In genomic region chrX:153687121-153688039, GRCh38 we compare ENCODE assay signal across 8 cellular contexts. TPM values are rescaled to one million over a fixed set of nuclear protein-coding genes. Genes with fewer than 3 reads are reported as not detected.
DNase-seq lines count a peak whose midpoint lies in the region; ATAC-seq and TF ChIP-seq lines count a peak whose summit lies in the region.

Gene SLC6A8 (plus strand): TSS chrX:153687926. CDS start chrX:153688575, 649 bp downstream.

- TF ChIP-seq CTCF in GM12865 (IDR thresholded peaks at IDR 0.05; ENCODE audit: insufficient read depth, low read depth, low read length, missing control alignments) (peak; percentile 35), fibroblast of the aortic adventitia (IDR thresholded peaks at IDR 0.05; ENCODE audit: insufficient read depth, low read length) (peak; percentile 26), neural cell (IDR thresholded peaks at IDR 0.05; ENCODE audit: poor library complexity, severe bottlenecking) (peak; percentile 37)

- no peaks in the 10 kb centered on the region for H3K9me3 ChIP-seq in neural cell (ENCODE audit: low read length)

- H3K9ac ChIP-seq in neural cell (ENCODE audit: low read length): peak within 1 kb of the TSS; percentile 85

- peaks cover 4% of the 10 kb centered on the region for H4K20me1 ChIP-seq in neural cell (ENCODE audit: insufficient read depth)

- H3F3A ChIP-seq in neural cell (ENCODE audit: insufficient read depth, low read length, poor library complexity, severe bottlenecking): no peaks in the 10 kb centered on the region

- H2AFZ ChIP-seq in neural cell (ENCODE audit: low read depth, low read length): no peak within 1 kb of the TSS

- no peak within 1 kb of the TSS; the same call in 1 of the 2 replicates for H3K4me3 ChIP-seq in GM12865 (ENCODE audit: low read depth, low read length)
- peak within 1 kb of the TSS; percentile 62 for H3K4me3 ChIP-seq in fibroblast of the aortic adventitia (ENCODE audit: low read depth, low read length)
- peak within 1 kb of the TSS; percentile 67 for H3K4me3 ChIP-seq in neural cell (ENCODE audit: low read length)

- H3K27ac ChIP-seq in neural cell (ENCODE audit: low read length): peak within 1 kb of the TSS; percentile 83

- H3K36me3 ChIP-seq in neural cell (ENCODE audit: insufficient read depth, low read length): no peaks in the 10 kb centered on the region

- no peak for TF ChIP-seq EP300 in neural cell (conservative IDR thresholded peaks at IDR 0.05; ENCODE audit: poor library complexity, severe bottlenecking)

- ATAC-seq in GM21515 (IDR thresholded peaks at IDR 0.05; ENCODE audit: unreplicated experiment): no peak

- H3K9me2 ChIP-seq in neural cell (ENCODE audit: insufficient read depth, low read length): no peaks in the 10 kb centered on the region

- H3K27me3 ChIP-seq in neural cell (ENCODE audit: insufficient read depth, low read depth, low read length): no peaks in the 10 kb centered on the region

- DNase-seq in A172 (ENCODE audit: low spot score) (peak; percentile 43), GM12865 (ENCODE audit: low read depth) (peak; percentile 40), NCI-H446 (lab: John Stamatoyannopoulos, UW) (peak; percentile 6 to 76), fibroblast of the aortic adventitia (ENCODE audit: low read depth) (peak; percentile 52), ureter (ENCODE audit: low spot score) (peak; percentile 73)
- DNase-seq in activated T-cell treated with anti-CD3 and anti-CD28 coated beads, Interleukin-2, amount 50 U/mL, for 48 hours: peak; percentile 39 to 52

- H3K4me2 ChIP-seq in neural cell (ENCODE audit: low read length): no peak within 1 kb of the TSS

- no peak for TF ChIP-seq RAD21 in neural cell (conservative IDR thresholded peaks at IDR 0.05)

- peaks cover 9% of the 10 kb centered on the region for H3K79me2 ChIP-seq in neural cell (replicated peaks; ENCODE audit: insufficient read depth, low read length)

TF ChIP-seq in neural cell, 6 proteins besides CTCF, POLR2A, EP300 and RAD21:
- no peak for TF ChIP-seq MXI1 (conservative IDR thresholded peaks at IDR 0.05; ENCODE audit: poor library complexity, severe bottlenecking)
- no peak for TF ChIP-seq SMC3 (conservative IDR thresholded peaks at IDR 0.05; ENCODE audit: poor library complexity)
- TF ChIP-seq REST (IDR thresholded peaks at IDR 0.05; ENCODE audit: borderline replicate concordance): peak; percentile 34
- TF ChIP-seq POLR2AphosphoS5 (IDR thresholded peaks at IDR 0.05): peak; percentile 68
- no peak for TF ChIP-seq TAF1 (IDR thresholded peaks at IDR 0.05; ENCODE audit: low read depth)
- no peak for TF ChIP-seq EZH2 (IDR thresholded peaks at IDR 0.05; ENCODE audit: borderline replicate concordance, insufficient read depth, low read length, poor library complexity, severe bottlenecking)

RNA-seq across cellular contexts. Expression of gene SLC6A8, which starts in this region (rescaled TPM):
- 17.1 and 25.6 TPM in 2 replicates for total RNA-seq in A172 (2014; rRNA removed; shearing (Covaris generic))
- total RNA-seq in fibroblast of the aortic adventitia (ENCODE audit: low replicate concordance) (5.6 and 8.8 TPM in 2 replicates), ureter (70.3 TPM)
- 36.4 and 62.4 TPM in 2 replicates for polyA plus RNA-seq in neural cell
- 37.7 and 42.1 TPM in 2 replicates for polyA minus RNA-seq in neural cell
